Comparison of ENCODE assay signal across 8 cellular contexts in the genomic region with DNA sequence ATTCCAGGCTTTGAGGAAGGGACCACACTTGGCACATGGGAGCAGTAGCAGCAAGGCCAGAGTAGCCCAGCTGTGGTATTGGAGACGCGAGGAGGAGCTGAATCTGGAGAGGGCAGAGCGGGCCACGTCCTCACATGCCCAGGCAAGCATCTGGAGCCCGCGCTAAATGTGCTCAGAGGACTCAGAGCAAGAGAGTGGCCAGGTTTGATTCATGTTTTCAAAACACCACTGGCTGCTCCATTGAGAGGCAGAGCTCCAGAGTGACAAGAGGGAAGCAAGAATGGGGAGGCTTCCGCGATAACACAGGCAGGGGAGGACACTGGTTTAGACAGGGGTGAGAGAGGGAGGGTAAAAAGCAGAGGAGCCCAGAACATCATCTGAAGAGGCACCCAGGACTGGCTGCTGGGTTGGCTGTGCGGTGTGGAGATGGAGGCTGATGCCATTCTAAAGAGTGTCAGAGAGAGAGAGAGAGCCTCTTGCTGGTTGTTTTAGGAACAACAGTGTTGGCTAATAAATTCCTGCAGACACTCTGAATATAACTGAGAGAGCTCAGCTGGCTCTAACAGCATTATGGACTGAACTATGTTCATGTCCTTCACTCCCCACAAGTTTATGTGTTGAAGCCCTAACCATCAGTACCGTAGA. TPM values are rescaled to one million over a fixed set of nuclear protein-coding genes. Genes with fewer than 3 reads are reported as not detected.
DNase-seq lines count a peak whose midpoint lies in the region; ATAC-seq and TF ChIP-seq lines count a peak whose summit lies in the region.

No MANE protein-coding gene starts in this region.

- ATAC-seq in thoracic aorta (ENCODE audit: insufficient number of reproducible peaks, low FRiP score, low read depth) (peak; percentile 70), GM19023 (IDR thresholded peaks at IDR 0.05; ENCODE audit: unreplicated experiment) (no peak), HG02571 (IDR thresholded peaks at IDR 0.05; ENCODE audit: unreplicated experiment) (no peak)

- H4K20me1 ChIP-seq in hepatocyte (ENCODE audit: insufficient read depth, poor library complexity, severe bottlenecking) = no peaks in the 10 kb centered on the region

- peak; percentile 43 for DNase-seq in NK-92 treated with Interleukin-12 subunit alpha and Interleukin-12 subunit beta, amount 100 ng/mL, for 24 hours (lab: John Stamatoyannopoulos, UW)
- DNase-seq in NK-92 (lab: John Stamatoyannopoulos, UW; ENCODE audit: unreplicated experiment) (no peak), HuH-7 (ENCODE audit: low spot score) (peak; percentile 56), amniotic stem cell (lab: John Stamatoyannopoulos, UW) (peak; percentile 42), hepatocyte (ENCODE audit: low spot score) (peak; percentile 51), thoracic aorta (ENCODE audit: low spot score) (no peak)

- no peaks in the 10 kb centered on the region for H3K79me2 ChIP-seq in hepatocyte

- H3K27ac ChIP-seq in hepatocyte = no peak overlapping the region
- H3K27ac ChIP-seq in thoracic aorta = peak overlapping the region; percentile 47 to 48

- H3K9me2 ChIP-seq in hepatocyte (replicated peaks; ENCODE audit: insufficient read depth) = no peaks in the 10 kb centered on the region

- H3K4me2 ChIP-seq in hepatocyte = no peak overlapping the region

- 89% methylated on average over 10 of the region's 10 CpGs for WGBS in hepatocyte (ENCODE audit: low lambda C conversion rate, missing lambda C conversion rate)

- H3K9me3 ChIP-seq in hepatocyte (ENCODE audit: low read depth) (peaks cover 5% of the 10 kb centered on the region), thoracic aorta (no peaks in the 10 kb centered on the region)

- peak; percentile 47 for TF ChIP-seq CTCF in hepatocyte (IDR thresholded peaks at IDR 0.05; ENCODE audit: poor library complexity)
- peak; percentile 46 for TF ChIP-seq CTCF in thoracic aorta (IDR thresholded peaks at IDR 0.05)

- H3K36me3 ChIP-seq in hepatocyte (replicated peaks; ENCODE audit: insufficient read depth, low read depth) = no peaks in the 10 kb centered on the region
- H3K36me3 ChIP-seq in thoracic aorta = no peaks in the 10 kb centered on the region

- H3K4me1 ChIP-seq in hepatocyte (ENCODE audit: insufficient read depth) = no peaks in the 10 kb centered on the region
- H3K4me1 ChIP-seq in thoracic aorta (ENCODE audit: control insufficient read depth in 1 of 2, low read depth in 2 of 2) = peaks cover 6 to 56% of the 10 kb centered on the region in 2 donors

- H3K27me3 ChIP-seq in hepatocyte = no peaks in the 10 kb centered on the region
- no peaks in the 10 kb centered on the region for H3K27me3 ChIP-seq in thoracic aorta (replicated peaks; ENCODE audit: insufficient read depth)

- H2AFZ ChIP-seq in hepatocyte = no peak overlapping the region

- H3K4me3 ChIP-seq in hepatocyte (no peak overlapping the region), thoracic aorta (no peak overlapping the region)

RNA-seq across cellular contexts. Expression of gene RCAN1, which starts 32.3 kb away (rescaled TPM):
- total RNA-seq in hepatocyte (98.2 and 113 TPM in 2 replicates), thoracic aorta (10 to 100 TPM; 39.3 to 45.2 TPM)
- polyA plus RNA-seq in hepatocyte = 79.4 and 98.9 TPM in 2 replicates

Comparison
In these comparisons a context has a peak if more than half of its experiments do, and no peak if none do; other contexts are left out.
1. DNase-seq: peak in NK-92 treated with Interleukin-12 subunit alpha and Interleukin-12 subunit beta, amount 100 ng/mL, for 24 hours (single experiment), HuH-7 (single experiment), amniotic stem cell (single experiment) and hepatocyte (single experiment); none in NK-92 (single experiment) and thoracic aorta (single experiment).